ENCODE assay signal across 12 cellular contexts in genomic region chr1:198622532-198623218, GRCh38. TPM values are rescaled to one million over a fixed set of nuclear protein-coding genes. Genes with fewer than 3 reads are reported as not detected.
DNase-seq lines count a peak whose midpoint lies in the region; ATAC-seq and TF ChIP-seq lines count a peak whose summit lies in the region.
"Had no signal": no experiment of that assay in that cellular context is flagged by ENCODE, and none has a peak within 500 bp of the region (broad histone marks: within the 10 kb centered on the region; RNA-seq: fewer than 3 reads in every experiment).

No MANE protein-coding gene starts in this region.

- intact Hi-C loops in esophagus squamous epithelium (cut with DNase I) = no loop called here

- no peak overlapping the region for H3K9ac ChIP-seq in mucosa of rectum (ENCODE audit: low read depth in 1 of 2, low read length in 2 of 2)

- peak overlapping the region; percentile 2 to 80 for H3K27ac ChIP-seq in mucosa of rectum (ENCODE audit: low read depth in 2 of 2, low read length in 2 of 2)
- peak overlapping the region in 1 of 4 donors; percentile 10 for H3K27ac ChIP-seq in esophagus squamous epithelium
- H3K27ac ChIP-seq: brain microvascular endothelial cell, WERI-Rb-1 had no signal

- no peak for DNase-seq in erythroblast (lab: John Stamatoyannopoulos, UW)
- no peak for DNase-seq in esophagus squamous epithelium (lab: John Stamatoyannopoulos, UW)
- DNase-seq in anterior cingulate cortex (lab: John Stamatoyannopoulos, UW) = no peak
- DNase-seq: brain microvascular endothelial cell, WERI-Rb-1 had no signal

- TF ChIP-seq EP300 in Ishikawa (IDR thresholded peaks at IDR 0.05; ENCODE audit: borderline replicate concordance) = peak; percentile 79

- TF ChIP-seq CTCF in esophagus squamous epithelium (IDR thresholded peaks at IDR 0.05) = no peak

- H3K9me3 ChIP-seq in mucosa of rectum (ENCODE audit: control insufficient read depth in 2 of 2, low read length in 2 of 2) (no peaks in the 10 kb centered on the region), esophagus squamous epithelium (no peaks in the 10 kb centered on the region)

- WGBS in esophagus squamous epithelium, 2 donors = 48 to 55% methylated on average over 2 of the region's 2 CpGs

- ATAC-seq in GM18505 (IDR thresholded peaks at IDR 0.05; ENCODE audit: unreplicated experiment) (peak; percentile 37), GM21576 (IDR thresholded peaks at IDR 0.05; ENCODE audit: unreplicated experiment) (peak; percentile 26), HG03135 (IDR thresholded peaks at IDR 0.05; ENCODE audit: unreplicated experiment) (no peak)

- no peak for TF ChIP-seq POLR2A in GM18505 (IDR thresholded peaks at IDR 0.05; ENCODE audit: borderline replicate concordance, extremely low read depth, insufficient read depth, insufficient read length)
- TF ChIP-seq POLR2A in erythroblast (IDR thresholded peaks at IDR 0.05; ENCODE audit: low read length) = no peak
- no peak for TF ChIP-seq POLR2A in esophagus squamous epithelium (IDR thresholded peaks at IDR 0.05)

- TF ChIP-seq RAD21 in Ishikawa (IDR thresholded peaks at IDR 0.05; ENCODE audit: low read depth) = no peak

- H3K27me3 ChIP-seq in mucosa of rectum (ENCODE audit: control insufficient read depth in 2 of 2, insufficient read depth in 2 of 2, low read length in 2 of 2) = no peaks in the 10 kb centered on the region
- H3K27me3 ChIP-seq in esophagus squamous epithelium = no peaks in the 10 kb centered on the region
- H3K27me3 ChIP-seq: brain microvascular endothelial cell had no signal

- H3K4me1 ChIP-seq in mucosa of rectum (ENCODE audit: control insufficient read depth in 2 of 2, insufficient read depth in 2 of 2, low read length in 2 of 2) (peaks cover 4 to 10% of the 10 kb centered on the region in 2 donors), esophagus squamous epithelium (no peaks in the 10 kb centered on the region)

- no peaks in the 10 kb centered on the region for H3K36me3 ChIP-seq in mucosa of rectum (ENCODE audit: control insufficient read depth in 2 of 2, insufficient read depth in 2 of 2, low read length in 2 of 2)
- H3K36me3 ChIP-seq in esophagus squamous epithelium = no peaks in the 10 kb centered on the region
- H3K36me3 ChIP-seq: brain microvascular endothelial cell, WERI-Rb-1 had no signal

- H3K4me3 ChIP-seq in mucosa of rectum (ENCODE audit: low read length in 2 of 2) (no peak overlapping the region), esophagus squamous epithelium (no peak overlapping the region)
- H3K4me3 ChIP-seq: lung had no signal

TF ChIP-seq in Ishikawa, 13 proteins besides CTCF, POLR2A, EP300 and RAD21:
- TF ChIP-seq NFIC (IDR thresholded peaks at IDR 0.05) = peak; percentile 56
- no peak for TF ChIP-seq CEBPB (IDR thresholded peaks at IDR 0.05)
- TF ChIP-seq USF1 (IDR thresholded peaks at IDR 0.05) = no peak
- TF ChIP-seq TEAD4 (IDR thresholded peaks at IDR 0.05) = peak; percentile 56
- 0 out of 2 replicates have a peak, but pooled peaks have one; percentile 29 for TF ChIP-seq YY1 (IDR thresholded peaks at IDR 0.05; ENCODE audit: low read depth)
- peak; percentile 69 for TF ChIP-seq FOXM1 (IDR thresholded peaks at IDR 0.05; ENCODE audit: borderline replicate concordance, low read depth)
- TF ChIP-seq TAF1 (IDR thresholded peaks at IDR 0.05; ENCODE audit: low read depth) = no peak
- TF ChIP-seq REST (IDR thresholded peaks at IDR 0.05; ENCODE audit: low read depth) = no peak
- peak; percentile 80 for TF ChIP-seq TCF12 (IDR thresholded peaks at IDR 0.05; ENCODE audit: low read depth)
- no peak for TF ChIP-seq MAX (IDR thresholded peaks at IDR 0.05)
- 0 out of 2 replicates have a peak, but pooled peaks have one; percentile 19 for TF ChIP-seq CREB1 (IDR thresholded peaks at IDR 0.05; ENCODE audit: low read depth)
- no peak for TF ChIP-seq ZBTB7A (IDR thresholded peaks at IDR 0.05; ENCODE audit: low read depth)
- no peak for TF ChIP-seq EGR1 (IDR thresholded peaks at IDR 0.05)

RNA-seq across cellular contexts. Expression of gene PTPRC, which starts 16.2 kb away (rescaled TPM):
- 10 to 100 TPM in 3 of 4 donors, 1 to 10 TPM in 1; 9.2 to 39.1 (median 14.9) TPM for total RNA-seq in esophagus squamous epithelium
- total RNA-seq: MCF 10A had no signal
